In the genomic region with DNA sequence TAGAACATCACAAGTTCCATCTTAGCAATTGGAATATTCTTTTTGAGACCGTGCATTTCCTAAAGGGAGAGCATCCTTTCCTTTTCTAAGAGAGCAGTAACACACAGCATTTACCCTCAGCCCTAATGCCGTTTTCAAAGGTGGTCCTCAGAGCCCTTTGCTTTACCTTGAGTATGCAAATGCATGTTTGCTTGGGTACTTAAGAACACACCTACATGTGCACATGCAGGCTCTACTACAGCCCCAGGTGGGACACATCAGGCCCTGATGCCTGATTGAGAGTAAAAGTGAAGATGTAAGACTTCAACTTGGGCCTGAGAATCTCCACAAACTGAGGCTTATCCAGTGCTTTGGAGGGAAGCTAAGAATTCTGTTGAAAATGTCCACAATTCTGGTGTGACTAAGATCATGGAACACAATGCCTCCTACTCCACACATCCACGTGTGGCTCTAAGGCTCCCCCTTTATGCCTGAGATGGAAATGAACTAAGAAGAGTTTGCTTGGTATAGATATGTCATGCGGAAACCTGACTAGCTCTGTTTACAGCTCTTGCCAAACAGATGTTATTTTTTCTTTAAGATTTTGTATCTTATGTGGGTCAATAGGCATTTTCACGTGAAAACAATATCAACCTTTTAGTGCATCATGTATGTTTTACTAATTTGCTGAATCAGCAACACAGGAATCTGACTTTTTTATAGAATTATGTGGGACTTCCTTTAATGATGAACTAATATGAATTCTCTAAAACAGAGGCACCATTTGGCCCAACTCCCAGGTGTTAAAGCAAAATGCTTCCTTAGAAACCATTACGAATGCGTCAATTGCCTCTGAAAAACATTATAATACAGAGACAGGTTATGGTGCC, we compare ENCODE assay signal across 1 cellular context.
TF ChIP-seq lines count a peak whose summit lies in the region.

No MANE protein-coding gene starts in this region.

TF ChIP-seq in GM23338, 12 proteins besides CTCF, POLR2A, EP300 and RAD21 (continued from another document):
- TF ChIP-seq, protein P1, sequence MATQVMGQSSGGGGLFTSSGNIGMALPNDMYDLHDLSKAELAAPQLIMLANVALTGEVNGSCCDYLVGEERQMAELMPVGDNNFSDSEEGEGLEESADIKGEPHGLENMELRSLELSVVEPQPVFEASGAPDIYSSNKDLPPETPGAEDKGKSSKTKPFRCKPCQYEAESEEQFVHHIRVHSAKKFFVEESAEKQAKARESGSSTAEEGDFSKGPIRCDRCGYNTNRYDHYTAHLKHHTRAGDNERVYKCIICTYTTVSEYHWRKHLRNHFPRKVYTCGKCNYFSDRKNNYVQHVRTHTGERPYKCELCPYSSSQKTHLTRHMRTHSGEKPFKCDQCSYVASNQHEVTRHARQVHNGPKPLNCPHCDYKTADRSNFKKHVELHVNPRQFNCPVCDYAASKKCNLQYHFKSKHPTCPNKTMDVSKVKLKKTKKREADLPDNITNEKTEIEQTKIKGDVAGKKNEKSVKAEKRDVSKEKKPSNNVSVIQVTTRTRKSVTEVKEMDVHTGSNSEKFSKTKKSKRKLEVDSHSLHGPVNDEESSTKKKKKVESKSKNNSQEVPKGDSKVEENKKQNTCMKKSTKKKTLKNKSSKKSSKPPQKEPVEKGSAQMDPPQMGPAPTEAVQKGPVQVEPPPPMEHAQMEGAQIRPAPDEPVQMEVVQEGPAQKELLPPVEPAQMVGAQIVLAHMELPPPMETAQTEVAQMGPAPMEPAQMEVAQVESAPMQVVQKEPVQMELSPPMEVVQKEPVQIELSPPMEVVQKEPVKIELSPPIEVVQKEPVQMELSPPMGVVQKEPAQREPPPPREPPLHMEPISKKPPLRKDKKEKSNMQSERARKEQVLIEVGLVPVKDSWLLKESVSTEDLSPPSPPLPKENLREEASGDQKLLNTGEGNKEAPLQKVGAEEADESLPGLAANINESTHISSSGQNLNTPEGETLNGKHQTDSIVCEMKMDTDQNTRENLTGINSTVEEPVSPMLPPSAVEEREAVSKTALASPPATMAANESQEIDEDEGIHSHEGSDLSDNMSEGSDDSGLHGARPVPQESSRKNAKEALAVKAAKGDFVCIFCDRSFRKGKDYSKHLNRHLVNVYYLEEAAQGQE (IDR thresholded peaks at IDR 0.05; ENCODE audit: unreplicated experiment): no peak
- TF ChIP-seq, protein P2, sequence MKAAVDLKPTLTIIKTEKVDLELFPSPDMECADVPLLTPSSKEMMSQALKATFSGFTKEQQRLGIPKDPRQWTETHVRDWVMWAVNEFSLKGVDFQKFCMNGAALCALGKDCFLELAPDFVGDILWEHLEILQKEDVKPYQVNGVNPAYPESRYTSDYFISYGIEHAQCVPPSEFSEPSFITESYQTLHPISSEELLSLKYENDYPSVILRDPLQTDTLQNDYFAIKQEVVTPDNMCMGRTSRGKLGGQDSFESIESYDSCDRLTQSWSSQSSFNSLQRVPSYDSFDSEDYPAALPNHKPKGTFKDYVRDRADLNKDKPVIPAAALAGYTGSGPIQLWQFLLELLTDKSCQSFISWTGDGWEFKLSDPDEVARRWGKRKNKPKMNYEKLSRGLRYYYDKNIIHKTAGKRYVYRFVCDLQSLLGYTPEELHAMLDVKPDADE (IDR thresholded peaks at IDR 0.05): no peak
- TF ChIP-seq, protein P3, sequence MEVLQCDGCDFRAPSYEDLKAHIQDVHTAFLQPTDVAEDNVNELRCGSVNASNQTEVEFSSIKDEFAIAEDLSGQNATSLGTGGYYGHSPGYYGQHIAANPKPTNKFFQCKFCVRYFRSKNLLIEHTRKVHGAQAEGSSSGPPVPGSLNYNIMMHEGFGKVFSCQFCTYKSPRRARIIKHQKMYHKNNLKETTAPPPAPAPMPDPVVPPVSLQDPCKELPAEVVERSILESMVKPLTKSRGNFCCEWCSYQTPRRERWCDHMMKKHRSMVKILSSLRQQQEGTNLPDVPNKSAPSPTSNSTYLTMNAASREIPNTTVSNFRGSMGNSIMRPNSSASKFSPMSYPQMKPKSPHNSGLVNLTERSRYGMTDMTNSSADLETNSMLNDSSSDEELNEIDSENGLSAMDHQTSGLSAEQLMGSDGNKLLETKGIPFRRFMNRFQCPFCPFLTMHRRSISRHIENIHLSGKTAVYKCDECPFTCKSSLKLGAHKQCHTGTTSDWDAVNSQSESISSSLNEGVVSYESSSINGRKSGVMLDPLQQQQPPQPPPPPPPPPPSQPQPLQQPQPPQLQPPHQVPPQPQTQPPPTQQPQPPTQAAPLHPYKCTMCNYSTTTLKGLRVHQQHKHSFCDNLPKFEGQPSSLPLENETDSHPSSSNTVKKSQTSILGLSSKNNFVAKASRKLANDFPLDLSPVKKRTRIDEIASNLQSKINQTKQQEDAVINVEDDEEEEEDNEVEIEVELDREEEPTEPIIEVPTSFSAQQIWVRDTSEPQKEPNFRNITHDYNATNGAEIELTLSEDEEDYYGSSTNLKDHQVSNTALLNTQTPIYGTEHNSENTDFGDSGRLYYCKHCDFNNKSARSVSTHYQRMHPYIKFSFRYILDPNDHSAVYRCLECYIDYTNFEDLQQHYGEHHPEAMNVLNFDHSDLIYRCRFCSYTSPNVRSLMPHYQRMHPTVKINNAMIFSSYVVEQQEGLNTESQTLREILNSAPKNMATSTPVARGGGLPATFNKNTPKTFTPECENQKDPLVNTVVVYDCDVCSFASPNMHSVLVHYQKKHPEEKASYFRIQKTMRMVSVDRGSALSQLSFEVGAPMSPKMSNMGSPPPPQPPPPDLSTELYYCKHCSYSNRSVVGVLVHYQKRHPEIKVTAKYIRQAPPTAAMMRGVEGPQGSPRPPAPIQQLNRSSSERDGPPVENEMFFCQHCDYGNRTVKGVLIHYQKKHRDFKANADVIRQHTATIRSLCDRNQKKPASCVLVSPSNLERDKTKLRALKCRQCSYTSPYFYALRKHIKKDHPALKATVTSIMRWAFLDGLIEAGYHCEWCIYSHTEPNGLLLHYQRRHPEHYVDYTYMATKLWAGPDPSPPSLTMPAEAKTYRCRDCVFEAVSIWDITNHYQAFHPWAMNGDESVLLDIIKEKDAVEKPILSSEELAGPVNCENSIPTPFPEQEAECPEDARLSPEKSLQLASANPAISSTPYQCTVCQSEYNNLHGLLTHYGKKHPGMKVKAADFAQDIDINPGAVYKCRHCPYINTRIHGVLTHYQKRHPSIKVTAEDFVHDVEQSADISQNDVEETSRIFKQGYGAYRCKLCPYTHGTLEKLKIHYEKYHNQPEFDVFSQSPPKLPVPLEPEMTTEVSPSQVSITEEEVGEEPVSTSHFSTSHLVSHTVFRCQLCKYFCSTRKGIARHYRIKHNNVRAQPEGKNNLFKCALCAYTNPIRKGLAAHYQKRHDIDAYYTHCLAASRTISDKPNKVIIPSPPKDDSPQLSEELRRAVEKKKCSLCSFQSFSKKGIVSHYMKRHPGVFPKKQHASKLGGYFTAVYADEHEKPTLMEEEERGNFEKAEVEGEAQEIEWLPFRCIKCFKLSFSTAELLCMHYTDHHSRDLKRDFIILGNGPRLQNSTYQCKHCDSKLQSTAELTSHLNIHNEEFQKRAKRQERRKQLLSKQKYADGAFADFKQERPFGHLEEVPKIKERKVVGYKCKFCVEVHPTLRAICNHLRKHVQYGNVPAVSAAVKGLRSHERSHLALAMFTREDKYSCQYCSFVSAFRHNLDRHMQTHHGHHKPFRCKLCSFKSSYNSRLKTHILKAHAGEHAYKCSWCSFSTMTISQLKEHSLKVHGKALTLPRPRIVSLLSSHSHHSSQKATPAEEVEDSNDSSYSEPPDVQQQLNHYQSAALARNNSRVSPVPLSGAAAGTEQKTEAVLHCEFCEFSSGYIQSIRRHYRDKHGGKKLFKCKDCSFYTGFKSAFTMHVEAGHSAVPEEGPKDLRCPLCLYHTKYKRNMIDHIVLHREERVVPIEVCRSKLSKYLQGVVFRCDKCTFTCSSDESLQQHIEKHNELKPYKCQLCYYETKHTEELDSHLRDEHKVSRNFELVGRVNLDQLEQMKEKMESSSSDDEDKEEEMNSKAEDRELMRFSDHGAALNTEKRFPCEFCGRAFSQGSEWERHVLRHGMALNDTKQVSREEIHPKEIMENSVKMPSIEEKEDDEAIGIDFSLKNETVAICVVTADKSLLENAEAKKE (CRISPR knock-in tag; IDR thresholded peaks at IDR 0.05): no peak
- no peak for TF ChIP-seq EZH2 (IDR thresholded peaks at IDR 0.05; ENCODE audit: low read depth, unreplicated experiment)
- TF ChIP-seq ZNF331 (CRISPR knock-in tag; IDR thresholded peaks at IDR 0.05; ENCODE audit: low read depth): no peak
- TF ChIP-seq EZH2phosphoT487 (IDR thresholded peaks at IDR 0.05; ENCODE audit: unreplicated experiment): no peak
- TF ChIP-seq STAT1 (IDR thresholded peaks at IDR 0.05; ENCODE audit: unreplicated experiment): no peak
- TF ChIP-seq JUNB (IDR thresholded peaks at IDR 0.05; ENCODE audit: unreplicated experiment): no peak
- no peak for TF ChIP-seq ZNF114 (CRISPR knock-in tag; IDR thresholded peaks at IDR 0.05)
- no peak for TF ChIP-seq CREB1 (CRISPR knock-in tag; IDR thresholded peaks at IDR 0.05; ENCODE audit: low read depth)
